Comparison of ENCODE assay signal across 8 cellular contexts in the genomic region with DNA sequence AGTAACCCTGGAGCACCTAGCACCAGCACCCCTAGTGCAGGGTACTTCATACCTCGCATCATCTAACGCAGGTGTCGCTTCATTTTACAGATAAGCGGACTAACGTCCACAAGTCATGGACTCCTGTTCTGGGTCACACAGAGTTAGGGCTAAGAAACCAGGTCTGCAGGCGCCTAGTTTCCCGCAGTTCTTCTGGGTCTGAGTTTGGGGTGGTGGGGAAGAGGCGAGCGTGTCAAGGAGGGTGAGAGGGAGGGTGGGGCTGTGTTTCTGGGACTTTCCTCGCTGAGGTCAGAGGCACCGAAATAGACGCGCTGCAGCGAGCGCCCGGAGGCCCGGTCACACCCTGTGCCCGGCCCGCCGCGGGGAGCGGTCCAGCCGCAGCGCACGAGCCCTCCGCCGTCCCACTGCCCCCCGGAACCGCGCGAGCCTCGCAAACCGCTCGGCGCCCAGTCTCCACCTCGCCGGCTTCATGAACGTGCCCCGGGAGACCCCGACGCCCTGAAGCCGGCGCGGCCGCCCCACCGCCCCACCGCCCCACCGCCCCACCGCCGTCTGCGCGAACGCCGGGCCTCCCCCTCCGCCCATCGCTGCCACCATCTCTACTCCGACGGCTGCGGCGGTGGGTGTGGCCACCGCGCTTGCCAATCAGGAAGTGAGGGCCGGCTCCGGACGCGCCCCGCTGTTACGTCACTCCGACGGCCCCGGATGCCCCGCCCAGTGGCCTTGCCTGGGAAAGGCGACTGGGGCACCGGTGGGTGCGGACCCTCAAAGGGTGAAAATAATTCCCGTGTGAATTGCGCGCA. TPM values are rescaled to one million over a fixed set of nuclear protein-coding genes. Genes with fewer than 3 reads are reported as not detected.
DNase-seq lines count a peak whose midpoint lies in the region; ATAC-seq and TF ChIP-seq lines count a peak whose summit lies in the region.

No MANE protein-coding gene starts in this region.

- no peak for TF ChIP-seq CTCF in AG10803 (conservative IDR thresholded peaks at IDR 0.05; ENCODE audit: low read length)
- peak; percentile 5 for TF ChIP-seq CTCF in liver (IDR thresholded peaks at IDR 0.05; ENCODE audit: low read depth, low read length, missing input control)

- peak overlapping the region; percentile 51 for H3K4me3 ChIP-seq in AG10803 (ENCODE audit: low read length)
- H3K4me3 ChIP-seq in liver (ENCODE audit: low read depth in 1 of 3, low read length in 3 of 3): peak overlapping the region in 2 of 3 donors; percentile 15 to 65

- in situ Hi-C loops in GM18951 (cut with MboI; ENCODE audit: low sequenced_read_pairs, unreplicated experiment): no loop called here

- H3K4me1 Mint-ChIP-seq in dendritic cell treated with granulocyte-macrophage colony-stimulating factor and Interleukin-4, amounts not matched to agents 40 ng/mL and 50 ng/mL, for 4 days (ENCODE audit: low read depth): peaks cover 75% of the 10 kb centered on the region

- H3K4me1 ChIP-seq in liver (ENCODE audit: control insufficient read depth in 4 of 4, insufficient read depth in 4 of 4, low read length in 3 of 4): peaks cover 0 to 16% (median 5%) of the 10 kb centered on the region in 4 donors

- no peak for TF ChIP-seq RAD21 in liver (IDR thresholded peaks at IDR 0.05)

- H3K27me3 ChIP-seq in liver (ENCODE audit: control insufficient read depth in 4 of 4, insufficient read depth in 4 of 4, low read length in 3 of 4): no peaks in the 10 kb centered on the region

- H3K27ac ChIP-seq in liver (ENCODE audit: low read depth in 1 of 2, low read length in 2 of 2): peak overlapping the region; percentile 17 to 54

- peak overlapping the region; percentile 72 for H3K4me3 Mint-ChIP-seq in dendritic cell treated with granulocyte-macrophage colony-stimulating factor and Interleukin-4, amounts not matched to agents 40 ng/mL and 50 ng/mL, for 4 days

- no peaks in the 10 kb centered on the region for H3K27me3 Mint-ChIP-seq in dendritic cell treated with granulocyte-macrophage colony-stimulating factor and Interleukin-4, amounts not matched to agents 40 ng/mL and 50 ng/mL, for 4 days

- H3K9ac ChIP-seq in liver (ENCODE audit: low read depth in 1 of 2, low read length in 2 of 2): peak overlapping the region; percentile 38 to 52

- no peaks in the 10 kb centered on the region for H3K9me3 Mint-ChIP-seq in dendritic cell treated with granulocyte-macrophage colony-stimulating factor and Interleukin-4, amounts not matched to agents 40 ng/mL and 50 ng/mL, for 4 days

- H3K9me3 ChIP-seq in liver (ENCODE audit: control insufficient read depth in 4 of 4, low read length in 3 of 4): no peaks in the 10 kb centered on the region

- DNase-seq in AG10803 (ENCODE audit: low read depth) (peak; percentile 81), NCI-H510A treated with DMSO at 0.1 percent for 48 hours (lab: John Stamatoyannopoulos, UW) (peak; percentile 86)
- DNase-seq in activated CD4-positive, alpha-beta T cell treated with anti-CD3 and anti-CD28 coated beads, Interleukin-2, amount 50 U/mL, for 4 hours: peak; percentile 67 to 68
- DNase-seq in stimulated activated CD4-positive, alpha-beta T cell treated with anti-CD3 and anti-CD28 coated beads, Interleukin-4, amount 100 ng/mL, for 1 hour: peak; percentile 82

- WGBS in liver: 11% methylated on average over 78 of the region's 78 CpGs

- no peaks in the 10 kb centered on the region for H3K36me3 Mint-ChIP-seq in dendritic cell treated with granulocyte-macrophage colony-stimulating factor and Interleukin-4, amounts not matched to agents 40 ng/mL and 50 ng/mL, for 4 days (ENCODE audit: low read depth)

- peak; percentile 54 for ATAC-seq in HG03159 (IDR thresholded peaks at IDR 0.05; ENCODE audit: unreplicated experiment)

- intact Hi-C loops in dendritic cell treated with granulocyte-macrophage colony-stimulating factor and Interleukin-4, amounts not matched to agents 40 ng/mL and 50 ng/mL, for 4 days (cut with micrococcal nuclease): loop anchor here (10.0 kb wide), 1 partner anchor 255 kb away; no protein-coding TSS in a partner anchor

- TF ChIP-seq POLR2A in GM18951 (IDR thresholded peaks at IDR 0.05; ENCODE audit: extremely low read depth, insufficient read depth, insufficient read length): peak; percentile 69

- H3K36me3 ChIP-seq in liver (ENCODE audit: control insufficient read depth in 4 of 4, insufficient read depth in 3 of 4, low read depth in 1 of 4, low read length in 3 of 4): no peaks in the 10 kb centered on the region

- peak overlapping the region; percentile 95 for H3K27ac Mint-ChIP-seq in dendritic cell treated with granulocyte-macrophage colony-stimulating factor and Interleukin-4, amounts not matched to agents 40 ng/mL and 50 ng/mL, for 4 days

TF ChIP-seq in liver, 16 proteins besides CTCF, POLR2A, EP300 and RAD21:
- no peak for TF ChIP-seq SP1 (IDR thresholded peaks at IDR 0.05)
- TF ChIP-seq YY1 (IDR thresholded peaks at IDR 0.05): peak; percentile 17
- no peak for TF ChIP-seq FOXA1 (IDR thresholded peaks at IDR 0.05)

RNA-seq across cellular contexts. Expression of gene IFI6, which starts 12.3 kb away (rescaled TPM):
- 10 to 100 TPM in 1 of 2 donors, 1 to 10 TPM in 1; 5.9 to 52.4 TPM for total RNA-seq in liver
- polyA plus RNA-seq in liver: 100 to 1,000 TPM; 286 to 339 TPM

RNA-seq across cellular contexts. Expression of gene FGR, which starts 24.7 kb away (rescaled TPM):
- total RNA-seq in liver: 10 to 100 TPM in 1 of 2 donors, 1 to 10 TPM in 1; 7.8 to 20.2 TPM
- 1 to 10 TPM; 2.8 to 4.6 TPM for polyA plus RNA-seq in liver

RNA-seq across cellular contexts. Expression of gene AHDC1, which starts 55.8 kb away (rescaled TPM):
- 1 to 10 TPM; 4.7 to 6.3 TPM for total RNA-seq in liver
- polyA plus RNA-seq in liver: 1 to 10 TPM; 2.4 to 6.5 TPM

Comparison
In these comparisons a context has a peak if more than half of its experiments do, and no peak if none do; other contexts are left out.
1. Peak in every context shown above with its lines: DNase-seq, ATAC-seq, H3K4me3 ChIP-seq and H3K27ac ChIP-seq.